In the genomic region with DNA sequence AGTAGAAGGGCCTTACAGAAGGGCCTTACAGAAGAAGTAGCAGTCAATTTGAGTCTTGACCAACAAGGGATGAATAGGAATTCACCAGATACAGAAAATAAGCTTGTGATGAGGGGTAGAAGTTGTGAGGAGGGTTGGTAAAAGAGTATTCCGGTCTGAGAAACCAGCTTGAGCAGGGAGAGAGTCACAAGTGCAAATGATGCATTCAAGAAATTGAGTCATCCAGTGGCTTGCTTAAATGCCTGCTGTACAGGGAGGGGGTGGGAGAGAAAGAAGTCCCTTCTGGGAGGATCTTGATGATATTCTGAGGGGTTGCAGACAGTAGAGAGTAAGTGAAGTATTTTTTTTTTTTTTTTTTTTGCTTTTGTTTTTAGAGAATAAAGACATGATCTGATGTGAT, we compare ENCODE assay signal across 1 cellular context.
TF ChIP-seq lines count a peak whose summit lies in the region.

No MANE protein-coding gene starts in this region.

TF ChIP-seq in IMR-90, 13 proteins besides CTCF, POLR2A, EP300 and RAD21:
- TF ChIP-seq, protein P1, sequence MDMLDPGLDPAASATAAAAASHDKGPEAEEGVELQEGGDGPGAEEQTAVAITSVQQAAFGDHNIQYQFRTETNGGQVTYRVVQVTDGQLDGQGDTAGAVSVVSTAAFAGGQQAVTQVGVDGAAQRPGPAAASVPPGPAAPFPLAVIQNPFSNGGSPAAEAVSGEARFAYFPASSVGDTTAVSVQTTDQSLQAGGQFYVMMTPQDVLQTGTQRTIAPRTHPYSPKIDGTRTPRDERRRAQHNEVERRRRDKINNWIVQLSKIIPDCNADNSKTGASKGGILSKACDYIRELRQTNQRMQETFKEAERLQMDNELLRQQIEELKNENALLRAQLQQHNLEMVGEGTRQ (IDR thresholded peaks at IDR 0.05; ENCODE audit: low read depth, low read length): no peak
- no peak for TF ChIP-seq FOS (IDR thresholded peaks at IDR 0.05; ENCODE audit: low read depth, low read length)
